ENCODE assay signal across 8 cellular contexts in the genomic region with DNA sequence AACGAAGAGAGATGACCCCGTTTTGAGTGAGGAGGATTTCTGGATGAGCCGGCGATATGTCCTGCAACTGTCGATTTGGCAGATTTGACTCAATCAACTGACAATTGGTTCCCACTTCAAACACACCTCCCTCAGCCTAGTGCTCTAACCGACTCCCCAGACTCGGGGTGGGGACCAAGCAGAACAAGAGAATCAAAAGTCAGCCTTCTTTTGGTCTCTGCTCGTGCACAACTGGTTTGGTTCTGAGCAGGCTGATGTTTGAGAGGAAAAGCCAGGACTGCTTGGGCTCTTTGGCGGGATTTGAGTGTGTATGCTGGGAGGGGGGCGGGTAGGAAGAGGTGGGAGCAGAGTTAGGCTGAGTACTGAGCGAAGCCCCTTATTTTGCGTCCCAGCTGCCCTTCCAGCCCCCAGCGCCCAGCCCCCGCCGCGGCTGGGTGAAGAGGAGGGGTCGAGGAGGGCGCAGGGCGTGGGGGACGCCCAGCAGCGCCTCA.
DNase-seq lines count a peak whose midpoint lies in the region; ATAC-seq and TF ChIP-seq lines count a peak whose summit lies in the region.

No MANE protein-coding gene starts in this region.

- H3K9me3 ChIP-seq in iPS DF 6.9 (ENCODE audit: control insufficient read depth, insufficient read depth, low read length) (no peaks in the 10 kb centered on the region), spleen (no peaks in the 10 kb centered on the region)

- H2AFZ ChIP-seq in ACC112 (ENCODE audit: low read length, unreplicated experiment): peak overlapping the region; percentile 80

- intact Hi-C loops in activated T-helper 2 cell treated with anti-CD3 and anti-CD28 coated beads, Interferon-gamma antibody, Interleukin-2, Interleukin-4, amounts not matched to agents 10 μg/mL and 5 μg/mL and 100 μg/mL, durations not matched to agents 14 hours and 24 hours and 36 hours (cut with micrococcal nuclease): no loop called here
- intact Hi-C loops in spleen (cut with DNase I; ENCODE audit: low total_unique reads): no loop called here

- H3K36me3 ChIP-seq in ACC112 (ENCODE audit: insufficient read depth, low read length): no peaks in the 10 kb centered on the region
- no peaks in the 10 kb centered on the region; the same call in 1 of the 2 replicates for H3K36me3 ChIP-seq in iPS DF 6.9 (ENCODE audit: control insufficient read depth, insufficient read depth, low read length)
- no peaks in the 10 kb centered on the region for H3K36me3 ChIP-seq in spleen

- no peaks in the 10 kb centered on the region for H3K9me3 Mint-ChIP-seq in activated T-helper 2 cell treated with anti-CD3 and anti-CD28 coated beads, Interferon-gamma antibody, Interleukin-2, Interleukin-4, amounts not matched to agents 10 μg/mL and 5 μg/mL and 100 μg/mL, durations not matched to agents 14 hours and 24 hours and 36 hours

- ATAC-seq in GM18517 (IDR thresholded peaks at IDR 0.05; ENCODE audit: unreplicated experiment) (peak; percentile 7), HG03354 (IDR thresholded peaks at IDR 0.05; ENCODE audit: poor library complexity, severe bottlenecking, unreplicated experiment) (peak; percentile 8)

- H3K27me3 Mint-ChIP-seq in activated T-helper 2 cell treated with anti-CD3 and anti-CD28 coated beads, Interferon-gamma antibody, Interleukin-2, Interleukin-4, amounts not matched to agents 10 μg/mL and 5 μg/mL and 100 μg/mL, durations not matched to agents 14 hours and 24 hours and 36 hours (ENCODE audit: low read depth): peaks cover 59% of the 10 kb centered on the region

- H3K27me3 ChIP-seq in ACC112 (ENCODE audit: insufficient read depth, low read length): peaks cover 67% of the 10 kb centered on the region
- peaks cover 2% of the 10 kb centered on the region; the same call in 1 of the 2 replicates for H3K27me3 ChIP-seq in iPS DF 6.9 (ENCODE audit: control insufficient read depth, insufficient read depth, low read length)
- peaks cover 0 to 54% (median 23%) of the 10 kb centered on the region in 7 donors for H3K27me3 ChIP-seq in spleen (replicated peaks in 1 of 7)

- H3K4me1 Mint-ChIP-seq in activated T-helper 2 cell treated with anti-CD3 and anti-CD28 coated beads, Interferon-gamma antibody, Interleukin-2, Interleukin-4, amounts not matched to agents 10 μg/mL and 5 μg/mL and 100 μg/mL, durations not matched to agents 14 hours and 24 hours and 36 hours (ENCODE audit: low read depth): peaks cover 11% of the 10 kb centered on the region

- no peak for DNase-seq in activated T-helper 2 cell treated with anti-CD3 and anti-CD28 coated beads, Interferon-gamma antibody, Interleukin-2, Interleukin-4, amounts not matched to agents 10 μg/mL and 5 μg/mL and 100 μg/mL, durations not matched to agents 14 hours and 24 hours and 36 hours (ENCODE audit: low spot score)
- DNase-seq in iPS DF 6.9 (ENCODE audit: low read depth, low spot score) (no peak), spleen (no peak), NCI-H2029 treated with DMSO at 0.1 percent for 48 hours (lab: John Stamatoyannopoulos, UW) (no peak)
- DNase-seq in activated CD8-positive, alpha-beta memory T cell treated with anti-CD3 and anti-CD28 coated beads, Interleukin-2, amount 50 U/mL, for 48 hours: no peak

- H3K36me3 Mint-ChIP-seq in activated T-helper 2 cell treated with anti-CD3 and anti-CD28 coated beads, Interferon-gamma antibody, Interleukin-2, Interleukin-4, amounts not matched to agents 10 μg/mL and 5 μg/mL and 100 μg/mL, durations not matched to agents 14 hours and 24 hours and 36 hours (ENCODE audit: low read depth): no peaks in the 10 kb centered on the region

- no peak for TF ChIP-seq POLR2A in spleen (IDR thresholded peaks at IDR 0.05)

- peak overlapping the region; percentile 88 for H3K4me3 ChIP-seq in ACC112 (ENCODE audit: low read depth, low read length)
- peak overlapping the region; percentile 70 for H3K4me3 ChIP-seq in iPS DF 6.9 (ENCODE audit: low read length)
- H3K4me3 ChIP-seq in spleen: peak overlapping the region; percentile 29 to 76 (median 50)

- no peak for TF ChIP-seq CTCF in spleen (IDR thresholded peaks at IDR 0.05 in 8 of 11, conservative IDR thresholded peaks at IDR 0.05 in 3 of 11)

- H3K79me2 ChIP-seq in ACC112 (ENCODE audit: control insufficient read depth, insufficient read depth, low read length, unreplicated experiment): no peaks in the 10 kb centered on the region

- H3K4me3 Mint-ChIP-seq in activated T-helper 2 cell treated with anti-CD3 and anti-CD28 coated beads, Interferon-gamma antibody, Interleukin-2, Interleukin-4, amounts not matched to agents 10 μg/mL and 5 μg/mL and 100 μg/mL, durations not matched to agents 14 hours and 24 hours and 36 hours (ENCODE audit: low read depth): peak overlapping the region; percentile 66

- H3K27ac Mint-ChIP-seq in activated T-helper 2 cell treated with anti-CD3 and anti-CD28 coated beads, Interferon-gamma antibody, Interleukin-2, Interleukin-4, amounts not matched to agents 10 μg/mL and 5 μg/mL and 100 μg/mL, durations not matched to agents 14 hours and 24 hours and 36 hours: no peak overlapping the region

- H3K4me1 ChIP-seq in ACC112 (ENCODE audit: control insufficient read depth, insufficient read depth, low read length, unreplicated experiment) (peaks cover 5% of the 10 kb centered on the region), iPS DF 6.9 (ENCODE audit: control insufficient read depth, insufficient read depth, low read length) (no peaks in the 10 kb centered on the region; the same call in 1 of the 2 replicates), spleen (peaks cover 5 to 26% (median 22%) of the 10 kb centered on the region in 6 donors)

- no peak overlapping the region for H3K27ac ChIP-seq in ACC112 (ENCODE audit: low read depth, low read length)
- no peak overlapping the region for H3K27ac ChIP-seq in iPS DF 6.9 (ENCODE audit: low read length)
- H3K27ac ChIP-seq in spleen: peak overlapping the region in 3 of 8 donors; percentile 5 to 54 (median 40)

- WGBS in iPS DF 6.9 (ENCODE audit: insufficient coverage, insufficient read length): no CpG with 5 or more reads among the region's 21 CpGs
- 0 to 1% (median 1%) methylated on average over 17 to 21 of the region's 21 CpGs for WGBS in spleen, 5 donors
